ENCODE assay signal across 8 cellular contexts in the genomic region with DNA sequence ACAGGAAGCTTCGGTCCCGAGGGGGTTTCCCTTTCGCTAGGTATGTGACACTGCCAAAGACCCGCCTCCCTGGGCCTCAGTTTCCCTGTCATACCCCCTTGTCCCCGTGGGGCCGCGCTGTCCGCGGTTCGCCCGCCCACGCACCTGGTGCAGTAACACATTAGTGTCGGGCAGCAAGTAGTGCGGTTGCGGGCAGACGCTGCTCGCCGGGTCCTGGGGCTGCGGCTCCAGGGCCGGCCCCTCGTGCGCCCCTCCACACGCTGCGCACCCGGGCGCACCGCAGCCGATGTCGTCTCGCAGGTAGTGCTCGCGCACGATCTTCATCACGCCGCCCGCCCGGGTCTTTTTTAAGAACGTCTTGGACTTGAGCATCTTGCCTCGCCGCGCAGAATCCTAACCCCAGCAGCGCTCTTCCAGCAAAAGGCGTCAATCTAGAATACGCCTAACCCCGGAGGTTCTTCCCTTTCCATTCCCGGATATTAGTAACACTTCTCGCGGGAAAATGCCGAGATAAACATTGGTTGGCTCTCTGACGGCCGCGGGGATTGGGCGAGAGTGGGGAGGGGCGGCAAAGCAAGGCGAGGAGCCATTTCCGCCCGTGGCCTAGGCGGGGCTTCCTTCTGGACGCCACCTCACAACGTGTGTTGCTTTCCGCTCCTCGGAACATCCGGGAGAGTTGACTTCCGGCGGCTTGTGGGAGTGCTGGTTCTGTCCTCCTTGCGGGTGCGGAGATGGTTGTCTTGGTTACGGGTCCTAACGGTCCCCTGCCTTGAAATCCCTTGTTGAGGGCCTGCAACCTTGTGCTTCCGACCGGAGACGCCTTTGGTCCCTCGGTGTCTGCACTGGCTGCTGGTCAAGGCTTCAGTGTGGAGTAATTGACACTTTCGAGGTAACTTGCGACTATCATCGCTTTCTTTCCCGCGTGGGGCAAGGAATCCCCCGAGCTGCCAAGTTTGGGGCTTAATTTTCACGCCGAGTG. TPM values are rescaled to one million over a fixed set of nuclear protein-coding genes. Genes with fewer than 3 reads are reported as not detected.
DNase-seq lines count a peak whose midpoint lies in the region; ATAC-seq and TF ChIP-seq lines count a peak whose summit lies in the region.

A gene with protein sequence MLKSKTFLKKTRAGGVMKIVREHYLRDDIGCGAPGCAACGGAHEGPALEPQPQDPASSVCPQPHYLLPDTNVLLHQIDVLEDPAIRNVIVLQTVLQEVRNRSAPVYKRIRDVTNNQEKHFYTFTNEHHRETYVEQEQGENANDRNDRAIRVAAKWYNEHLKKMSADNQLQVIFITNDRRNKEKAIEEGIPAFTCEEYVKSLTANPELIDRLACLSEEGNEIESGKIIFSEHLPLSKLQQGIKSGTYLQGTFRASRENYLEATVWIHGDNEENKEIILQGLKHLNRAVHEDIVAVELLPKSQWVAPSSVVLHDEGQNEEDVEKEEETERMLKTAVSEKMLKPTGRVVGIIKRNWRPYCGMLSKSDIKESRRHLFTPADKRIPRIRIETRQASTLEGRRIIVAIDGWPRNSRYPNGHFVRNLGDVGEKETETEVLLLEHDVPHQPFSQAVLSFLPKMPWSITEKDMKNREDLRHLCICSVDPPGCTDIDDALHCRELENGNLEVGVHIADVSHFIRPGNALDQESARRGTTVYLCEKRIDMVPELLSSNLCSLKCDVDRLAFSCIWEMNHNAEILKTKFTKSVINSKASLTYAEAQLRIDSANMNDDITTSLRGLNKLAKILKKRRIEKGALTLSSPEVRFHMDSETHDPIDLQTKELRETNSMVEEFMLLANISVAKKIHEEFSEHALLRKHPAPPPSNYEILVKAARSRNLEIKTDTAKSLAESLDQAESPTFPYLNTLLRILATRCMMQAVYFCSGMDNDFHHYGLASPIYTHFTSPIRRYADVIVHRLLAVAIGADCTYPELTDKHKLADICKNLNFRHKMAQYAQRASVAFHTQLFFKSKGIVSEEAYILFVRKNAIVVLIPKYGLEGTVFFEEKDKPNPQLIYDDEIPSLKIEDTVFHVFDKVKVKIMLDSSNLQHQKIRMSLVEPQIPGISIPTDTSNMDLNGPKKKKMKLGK (minus strand): TSS at position 440 of the 979 bp plus-strand sequence. CDS start 68 bp downstream, at position 372.
A gene with protein sequence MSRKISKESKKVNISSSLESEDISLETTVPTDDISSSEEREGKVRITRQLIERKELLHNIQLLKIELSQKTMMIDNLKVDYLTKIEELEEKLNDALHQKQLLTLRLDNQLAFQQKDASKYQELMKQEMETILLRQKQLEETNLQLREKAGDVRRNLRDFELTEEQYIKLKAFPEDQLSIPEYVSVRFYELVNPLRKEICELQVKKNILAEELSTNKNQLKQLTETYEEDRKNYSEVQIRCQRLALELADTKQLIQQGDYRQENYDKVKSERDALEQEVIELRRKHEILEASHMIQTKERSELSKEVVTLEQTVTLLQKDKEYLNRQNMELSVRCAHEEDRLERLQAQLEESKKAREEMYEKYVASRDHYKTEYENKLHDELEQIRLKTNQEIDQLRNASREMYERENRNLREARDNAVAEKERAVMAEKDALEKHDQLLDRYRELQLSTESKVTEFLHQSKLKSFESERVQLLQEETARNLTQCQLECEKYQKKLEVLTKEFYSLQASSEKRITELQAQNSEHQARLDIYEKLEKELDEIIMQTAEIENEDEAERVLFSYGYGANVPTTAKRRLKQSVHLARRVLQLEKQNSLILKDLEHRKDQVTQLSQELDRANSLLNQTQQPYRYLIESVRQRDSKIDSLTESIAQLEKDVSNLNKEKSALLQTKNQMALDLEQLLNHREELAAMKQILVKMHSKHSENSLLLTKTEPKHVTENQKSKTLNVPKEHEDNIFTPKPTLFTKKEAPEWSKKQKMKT (plus strand): TSS at position 673 of the 979 bp plus-strand sequence. CDS start 1,337 bp downstream, outside the sequence.

- peak within 1 kb of the TSS; percentile 89 for H3K27ac ChIP-seq in DND-41 (ENCODE audit: low read length)
- peak within 1 kb of the TSS; percentile 71 for H3K27ac ChIP-seq in KMS-11
- peak within 1 kb of the TSS; percentile 81 to 87 (median 85) for H3K27ac ChIP-seq in Peyer's patch
- peak within 1 kb of the TSS; percentile 86 to 94 (median 86) for H3K27ac ChIP-seq in esophagus muscularis mucosa (replicated peaks in 1 of 4)
- peak within 1 kb of the TSS; percentile 91 for H3K27ac ChIP-seq in muscle layer of duodenum (ENCODE audit: low read length)

- peaks cover 55% of the 10 kb centered on the region for H3K4me1 ChIP-seq in DND-41 (ENCODE audit: insufficient read depth, low read length)
- peaks cover 20% of the 10 kb centered on the region for H3K4me1 ChIP-seq in KMS-11 (ENCODE audit: low read depth, poor library complexity, severe bottlenecking)
- H3K4me1 ChIP-seq in Peyer's patch: peaks cover 0 to 26% (median 4%) of the 10 kb centered on the region in 4 donors
- H3K4me1 ChIP-seq in esophagus muscularis mucosa: peaks cover 31 to 53% (median 43%) of the 10 kb centered on the region in 4 donors
- peaks cover 3 to 34% of the 10 kb centered on the region in 2 donors for H3K4me1 ChIP-seq in muscle layer of duodenum (ENCODE audit: control insufficient read depth in 1 of 2, insufficient read depth in 2 of 2, low read length in 2 of 2)

- TF ChIP-seq EP300 in esophagus muscularis mucosa (IDR thresholded peaks at IDR 0.05): no peak

- ATAC-seq in DND-41 (ENCODE audit: insufficient read depth, low read depth) (peak; percentile 95), GM21737 (IDR thresholded peaks at IDR 0.05; ENCODE audit: unreplicated experiment) (peak; percentile 98)

- H3K9ac ChIP-seq in DND-41 (ENCODE audit: low read depth, low read length): peak within 1 kb of the TSS; percentile 82
- peak within 1 kb of the TSS; percentile 73 for H3K9ac ChIP-seq in KMS-11

- intact Hi-C loops in esophagus muscularis mucosa (cut with DNase I): loop anchor here (5.0 kb wide), 1 partner anchor 54 kb away; a partner anchor contains a TSS

- peaks cover 98% of the 10 kb centered on the region for H3K79me2 ChIP-seq in DND-41 (ENCODE audit: insufficient read depth, low read length)
- H3K79me2 ChIP-seq in KMS-11 (ENCODE audit: insufficient read depth, low read depth): peaks cover 42% of the 10 kb centered on the region

- TF ChIP-seq CTCF in DND-41 (IDR thresholded peaks at IDR 0.05; ENCODE audit: borderline replicate concordance, extremely low read depth, low read length, poor library complexity, severe bottlenecking) (peak; percentile 27), KMS-11 (conservative IDR thresholded peaks at IDR 0.05; ENCODE audit: low read depth, low read length) (no peak), Peyer's patch (IDR thresholded peaks at IDR 0.05) (peak in 1 of 6 experiments; percentile 14), esophagus muscularis mucosa (IDR thresholded peaks at IDR 0.05) (peak in 1 of 3 experiments; percentile 19)

- H3K36me3 ChIP-seq in DND-41 (ENCODE audit: insufficient read depth, low read length) (peaks cover 43% of the 10 kb centered on the region), KMS-11 (ENCODE audit: insufficient read depth) (no peaks in the 10 kb centered on the region), Peyer's patch (peaks cover 0 to 24% (median 0%) of the 10 kb centered on the region in 3 donors), esophagus muscularis mucosa (peaks cover 0 to 43% (median 12%) of the 10 kb centered on the region in 4 donors), muscle layer of duodenum (ENCODE audit: control insufficient read depth in 1 of 2, insufficient read depth in 2 of 2, low read length in 2 of 2) (peaks cover 19 to 20% of the 10 kb centered on the region in 2 donors)

- H3K9me3 ChIP-seq in DND-41 (ENCODE audit: insufficient read depth, low read length, severe bottlenecking): no peaks in the 10 kb centered on the region
- no peaks in the 10 kb centered on the region for H3K9me3 ChIP-seq in Peyer's patch
- H3K9me3 ChIP-seq in esophagus muscularis mucosa: no peaks in the 10 kb centered on the region
- no peaks in the 10 kb centered on the region for H3K9me3 ChIP-seq in muscle layer of duodenum (ENCODE audit: control insufficient read depth in 1 of 2, low read length in 2 of 2)

- under 1% methylated on average over 36 of the region's 81 CpGs for WGBS in esophagus muscularis mucosa

- H3K27me3 ChIP-seq in DND-41 (ENCODE audit: insufficient read depth, low read length, poor library complexity) (no peaks in the 10 kb centered on the region), KMS-11 (ENCODE audit: insufficient read depth, low read depth) (no peaks in the 10 kb centered on the region), Peyer's patch (no peaks in the 10 kb centered on the region), esophagus muscularis mucosa (no peaks in the 10 kb centered on the region), muscle layer of duodenum (ENCODE audit: low read depth, low read length) (no peaks in the 10 kb centered on the region)

- peak; percentile 56 to 93 for TF ChIP-seq POLR2A in Peyer's patch (IDR thresholded peaks at IDR 0.05)
- TF ChIP-seq POLR2A in esophagus muscularis mucosa (IDR thresholded peaks at IDR 0.05; ENCODE audit: low read depth): no peak

- H3K4me3 ChIP-seq in DND-41 (ENCODE audit: low read depth in 1 of 2, low read length in 2 of 2): peak within 1 kb of the TSS; percentile 61 to 89
- no peak within 1 kb of the TSS for H3K4me3 ChIP-seq in KMS-11 (IDR thresholded peaks at IDR 0.05; ENCODE audit: insufficient read depth, low read depth, low read length)
- H3K4me3 ChIP-seq in Peyer's patch: peak within 1 kb of the TSS; percentile 85 to 97 (median 86)
- peak within 1 kb of the TSS; percentile 63 to 97 (median 88) for H3K4me3 ChIP-seq in esophagus muscularis mucosa
- peak within 1 kb of the TSS; percentile 98 for H3K4me3 ChIP-seq in muscle layer of duodenum (ENCODE audit: low read depth in 1 of 2, low read length in 2 of 2)

- H4K20me1 ChIP-seq in DND-41 (ENCODE audit: insufficient read depth, low read length) (peaks cover 18% of the 10 kb centered on the region; the same call in 1 of the 2 replicates), KMS-11 (ENCODE audit: insufficient read depth) (no peaks in the 10 kb centered on the region)

- peak within 1 kb of the TSS; percentile 92 for H3K4me2 ChIP-seq in DND-41 (ENCODE audit: insufficient read depth, low read length)
- peak within 1 kb of the TSS; percentile 87 for H3K4me2 ChIP-seq in KMS-11

- DNase-seq in DND-41 (peak; percentile 98), Peyer's patch (peak; percentile 96 to 99 (median 97)), esophagus muscularis mucosa (ENCODE audit: extremely low spot score) (peak; percentile 99)
- peak; percentile 96 for DNase-seq in activated T-cell treated with anti-CD3 and anti-CD28 coated beads, Interleukin-2, amount 50 U/mL, for 48 hours
- DNase-seq in stimulated activated CD8-positive, alpha-beta memory T cell treated with anti-CD3 and anti-CD28 coated beads, Interleukin-7, amount 100 ng/mL, for 4 hours (ENCODE audit: low read depth in 2 of 2): peak; percentile 93 to 95

- H2AFZ ChIP-seq in DND-41 (ENCODE audit: low read depth, low read length): peak within 1 kb of the TSS; percentile 93
- H2AFZ ChIP-seq in KMS-11 (ENCODE audit: low read depth): peak within 1 kb of the TSS; percentile 59

RNA-seq across cellular contexts. Expression of the first gene that starts in this region (rescaled TPM):
- total RNA-seq in Peyer's patch (10 to 100 TPM; 12.9 to 29.7 (median 19.3) TPM), esophagus muscularis mucosa (10 to 100 TPM; 16.9 to 33.0 (median 22.1) TPM)

RNA-seq across cellular contexts. Expression of the second gene that starts in this region (rescaled TPM):
- total RNA-seq in Peyer's patch (100 to 1,000 TPM in 1 of 4 donors, 10 to 100 TPM in 3; 21.0 to 159 (median 36.4) TPM), esophagus muscularis mucosa (10 to 100 TPM in 3 of 4 donors, 1 to 10 TPM in 1; 9.9 to 18.9 (median 13.3) TPM)
